8 cellular contexts compared by ENCODE assay signal in genomic region chr19:57888494-57889231, GRCh38. TPM values are rescaled to one million over a fixed set of nuclear protein-coding genes. Genes with fewer than 3 reads are reported as not detected.
A peak's percentile ranks its signal among the peaks of the same experiment; 100 is the strongest.
DNase-seq lines count a peak whose midpoint lies in the region; ATAC-seq and TF ChIP-seq lines count a peak whose summit lies in the region.

Gene ZNF814 (minus strand): TSS chr19:57889037. CDS start chr19:57888802, 235 bp downstream.

- H3K9me3 ChIP-seq in ectodermal cell (ENCODE audit: control insufficient read depth, low read length), result no peaks in the 10 kb centered on the region
- H3K9me3 ChIP-seq in lower lobe of right lung, result peaks cover 22% of the 10 kb centered on the region

- POLR2A ChIA-PET in activated CD8-positive, alpha-beta T cell treated with anti-CD3 and anti-CD28 coated beads, Interleukin-2, amount 10 ng/mL, durations not matched to agents 7 days and 5 days (lab: Charles Lee), result interaction anchor here (0.6 to 1.9 kb wide), 4 partner anchors 28 to 89 kb away, joined by 3 to 5 read pairs (median 3); partner anchors contain the start of genes ZNF417 and ZNF552

- peak within 1 kb of the TSS; percentile 100 for H3K4me3 ChIP-seq in ectodermal cell (ENCODE audit: insufficient read depth, low read depth, low read length)
- peak within 1 kb of the TSS; percentile 67 for H3K4me3 ChIP-seq in lower lobe of right lung

- H3K27me3 Mint-ChIP-seq in activated CD8-positive, alpha-beta T cell treated with anti-CD3 and anti-CD28 coated beads, Interleukin-2, amount 10 ng/mL, durations not matched to agents 7 days and 5 days (ENCODE audit: low read depth), result no peaks in the 10 kb centered on the region

- peak; percentile 37 for TF ChIP-seq CTCF in lower lobe of right lung (IDR thresholded peaks at IDR 0.05)

- DNase-seq in Ammon's horn (ENCODE audit: low spot score), result peak; percentile 88
- DNase-seq in NCI-H1930 (lab: John Stamatoyannopoulos, UW), result peak; percentile 86 to 91
- peak; percentile 91 for DNase-seq in activated CD8-positive, alpha-beta T cell treated with anti-CD3 and anti-CD28 coated beads, Interleukin-2, amount 10 ng/mL, durations not matched to agents 7 days and 5 days
- peak; percentile 78 for DNase-seq in lower lobe of right lung
- peak; percentile 70 to 80 for DNase-seq in stimulated activated CD4-positive, alpha-beta T cell treated with anti-CD3 and anti-CD28 coated beads, Interleukin-4, amount 100 ng/mL, for 4 hours
- no peak for DNase-seq in GOT3 (lab: John Stamatoyannopoulos, UW)

- peaks cover 59% of the 10 kb centered on the region for H3K36me3 Mint-ChIP-seq in activated CD8-positive, alpha-beta T cell treated with anti-CD3 and anti-CD28 coated beads, Interleukin-2, amount 10 ng/mL, durations not matched to agents 7 days and 5 days (ENCODE audit: low read depth)

- WGBS in ectodermal cell, 2 experiments, result 0% methylated on average over 44 of the region's 44 CpGs

- H3K27me3 ChIP-seq in ectodermal cell (ENCODE audit: control insufficient read depth, insufficient read depth, low read length, poor library complexity, severe bottlenecking) (no peaks in the 10 kb centered on the region), lower lobe of right lung (ENCODE audit: low read depth) (no peaks in the 10 kb centered on the region)

- H3K27ac ChIP-seq in ectodermal cell (ENCODE audit: insufficient read depth, low read depth, low read length, poor library complexity, severe bottlenecking) (peak within 1 kb of the TSS; percentile 84), lower lobe of right lung (peak within 1 kb of the TSS; percentile 63)

- H3K4me1 Mint-ChIP-seq in activated CD8-positive, alpha-beta T cell treated with anti-CD3 and anti-CD28 coated beads, Interleukin-2, amount 10 ng/mL, durations not matched to agents 7 days and 5 days (ENCODE audit: low read depth), result peaks cover 25% of the 10 kb centered on the region

- H3K36me3 ChIP-seq in ectodermal cell (ENCODE audit: control insufficient read depth, insufficient read depth, low read length), result peaks cover 3% of the 10 kb centered on the region
- H3K36me3 ChIP-seq in lower lobe of right lung, result no peaks in the 10 kb centered on the region

- intact Hi-C loops in lower lobe of right lung (cut with DNase I), result no loop called here

- peak within 1 kb of the TSS; percentile 91 for H3K27ac Mint-ChIP-seq in activated CD8-positive, alpha-beta T cell treated with anti-CD3 and anti-CD28 coated beads, Interleukin-2, amount 10 ng/mL, durations not matched to agents 7 days and 5 days

- CTCF ChIA-PET in activated CD8-positive, alpha-beta T cell treated with anti-CD3 and anti-CD28 coated beads, Interleukin-2, amount 10 ng/mL, durations not matched to agents 7 days and 5 days (lab: Charles Lee), result no interaction called here

- peaks cover 15% of the 10 kb centered on the region for H3K9me3 Mint-ChIP-seq in activated CD8-positive, alpha-beta T cell treated with anti-CD3 and anti-CD28 coated beads, Interleukin-2, amount 10 ng/mL, durations not matched to agents 7 days and 5 days (ENCODE audit: insufficient read depth)

- peak within 1 kb of the TSS; percentile 96 for H3K4me3 Mint-ChIP-seq in activated CD8-positive, alpha-beta T cell treated with anti-CD3 and anti-CD28 coated beads, Interleukin-2, amount 10 ng/mL, durations not matched to agents 7 days and 5 days

- ATAC-seq in GM21360 (IDR thresholded peaks at IDR 0.05; ENCODE audit: unreplicated experiment), result peak; percentile 87
- peak; percentile 94 for ATAC-seq in activated CD8-positive, alpha-beta T cell treated with anti-CD3 and anti-CD28 coated beads, Interleukin-2, amount 10 ng/mL, durations not matched to agents 7 days and 5 days
- ATAC-seq in lower lobe of right lung, result peak; percentile 93 to 95

- H3K4me1 ChIP-seq in ectodermal cell (ENCODE audit: control insufficient read depth, insufficient read depth, low read length) (no peaks in the 10 kb centered on the region), lower lobe of right lung (peaks cover 4% of the 10 kb centered on the region)

RNA-seq across cellular contexts. Expression of gene ZNF814, which starts in this region (rescaled TPM):
- 10 to 100 TPM; 26.2 to 29.0 TPM for total RNA-seq in activated CD8-positive, alpha-beta T cell treated with anti-CD3 and anti-CD28 coated beads, Interleukin-2, amount 10 ng/mL, durations not matched to agents 7 days and 5 days
- polyA plus RNA-seq in ectodermal cell (2013, experiment 1 of 4), result 40.1 TPM
- polyA plus RNA-seq in ectodermal cell (2013, experiment 2 of 4), result 48.6 TPM
- 26.8 TPM for polyA plus RNA-seq in ectodermal cell (2013, experiment 3 of 4)
- polyA plus RNA-seq in ectodermal cell (2013, experiment 4 of 4), result 31.4 TPM
- total RNA-seq in lower lobe of right lung, result 13.5 TPM
